Comparison of ENCODE assay signal across 9 cellular contexts in genomic region chr7:30445770-30446169, GRCh38. TPM values are rescaled to one million over a fixed set of nuclear protein-coding genes. Genes with fewer than 3 reads are reported as not detected.
DNase-seq lines count a peak whose midpoint lies in the region; ATAC-seq and TF ChIP-seq lines count a peak whose summit lies in the region.
"Had no signal": no experiment of that assay in that cellular context is flagged by ENCODE, and none has a peak within 500 bp of the region (broad histone marks: within the 10 kb centered on the region; RNA-seq: fewer than 3 reads in every experiment).

No MANE protein-coding gene starts in this region.

- TF ChIP-seq CTCF in Panc1 (IDR thresholded peaks at IDR 0.05) = no peak

- H3K27ac Mint-ChIP-seq in immature natural killer cell = peak overlapping the region; percentile 6 to 86 (median 50)

- BruUV-seq in Panc1 (replicated peaks; lab: Mats Ljungman, UMichigan) = no TSS peak

- peak overlapping the region; percentile 39 to 76 (median 56) for H3K4me2 ChIP-seq in BLaER1 treated with 17β-estradiol and CSF1 and Interleukin-3, amounts not matched to agents 10 nM and 100 nM

- DNase-seq in Panc1 (ENCODE audit: low read depth, low spot score) (no peak), immature natural killer cell (peak; percentile 71 to 80 (median 75)), NCI-H1930 (lab: John Stamatoyannopoulos, UW) (no peak)
- DNase-seq in activated naive CD4-positive, alpha-beta T cell (lab: John Stamatoyannopoulos, UW) = peak in 3 of 4 experiments; percentile 12 to 62 (median 30)
- peak; percentile 38 for DNase-seq in stimulated activated CD8-positive, alpha-beta memory T cell treated with anti-CD3 and anti-CD28 coated beads, Interleukin-12 subunit alpha, Interleukin-12 subunit beta, amount 100 ng/mL, for 24 hours (ENCODE audit: extremely low read depth)

- peaks cover under 1 to 45% (median 24%) of the 10 kb centered on the region in 11 experiments; a peak in 19 of 22 replicates for H3K36me3 ChIP-seq in BLaER1 treated with 17β-estradiol and CSF1 and Interleukin-3, amounts not matched to agents 10 nM and 100 nM
- H3K36me3 ChIP-seq in Panc1 (ENCODE audit: control insufficient read depth, insufficient read depth, low read length) = no peaks in the 10 kb centered on the region

- H3K36me3 Mint-ChIP-seq in immature natural killer cell = peaks cover 6 to 8% (median 7%) of the 10 kb centered on the region in 3 donors

- intact Hi-C loops in Panc1 (cut with micrococcal nuclease; ENCODE audit: unreplicated experiment) = no loop called here

- peak overlapping the region in 9 of 11 experiments; percentile 22 to 71 (median 66); a peak in 17 of 22 replicates for H3K27ac ChIP-seq in BLaER1 treated with 17β-estradiol and CSF1 and Interleukin-3, amounts not matched to agents 10 nM and 100 nM
- no peak overlapping the region for H3K27ac ChIP-seq in Panc1 (ENCODE audit: low read length)

- peaks cover 7 to 17% of the 10 kb centered on the region in 2 donors for H3K4me1 Mint-ChIP-seq in immature natural killer cell

- POLR2A ChIA-PET in Panc1 (lab: Charles Lee) = interaction anchor here (0.6 kb wide), 1 partner anchor 82 kb away, joined by 3 read pairs; no protein-coding TSS in a partner anchor

- H3K9me3 Mint-ChIP-seq in immature natural killer cell = no peaks in the 10 kb centered on the region

- ATAC-seq in GM19372 (IDR thresholded peaks at IDR 0.05; ENCODE audit: low read depth, unreplicated experiment) (peak; percentile 98), HG03432 (IDR thresholded peaks at IDR 0.05; ENCODE audit: unreplicated experiment) (peak; percentile 99), Panc1 (peak; percentile 39; the same call in 1 of the 2 replicates)
- ATAC-seq: HCT116 had no signal

- H3K4me3 Mint-ChIP-seq in immature natural killer cell = peak overlapping the region in 2 of 5 donors; percentile 6 to 28

- no peaks in the 10 kb centered on the region for H3K27me3 ChIP-seq in BLaER1 treated with 17β-estradiol and CSF1 and Interleukin-3, amounts not matched to agents 10 nM and 100 nM
- no peaks in the 10 kb centered on the region for H3K27me3 ChIP-seq in Panc1 (ENCODE audit: control insufficient read depth, insufficient read depth, low read length)

- no peaks in the 10 kb centered on the region; a peak in 1 of 22 replicates for H3K9me3 ChIP-seq in BLaER1 treated with 17β-estradiol and CSF1 and Interleukin-3, amounts not matched to agents 10 nM and 100 nM (replicated peaks in 1 of 11)
- H3K9me3 ChIP-seq in Panc1 (ENCODE audit: control insufficient read depth, insufficient read depth, low read depth, low read length) = no peaks in the 10 kb centered on the region

- peak overlapping the region in 7 of 11 experiments; percentile 10 to 62 (median 29); a peak in 5 of 22 replicates for H3K9ac ChIP-seq in BLaER1 treated with 17β-estradiol and CSF1 and Interleukin-3, amounts not matched to agents 10 nM and 100 nM

- peaks cover 0 to 2% (median 0%) of the 10 kb centered on the region in 3 donors for H3K27me3 Mint-ChIP-seq in immature natural killer cell (ENCODE audit: low read depth in 3 of 3)

- no peak overlapping the region for H3K4me3 ChIP-seq in BLaER1 treated with 17β-estradiol and CSF1 and Interleukin-3, amounts not matched to agents 10 nM and 100 nM
- H3K4me3 ChIP-seq in Panc1 (ENCODE audit: low read depth in 2 of 2, low read length in 2 of 2) = no peak overlapping the region

- CTCF ChIA-PET in Panc1 (lab: Charles Lee) = interaction anchor here (0.5 kb wide), 1 partner anchor 89 kb away, joined by 4 read pairs; no protein-coding TSS in a partner anchor

- no peaks in the 10 kb centered on the region for H4K20me1 ChIP-seq in BLaER1 treated with 17β-estradiol and CSF1 and Interleukin-3, amounts not matched to agents 10 nM and 100 nM

- in situ Hi-C loops in Panc1 (cut with HindIII; ENCODE audit: low pct_unique_long_range_greater_than_20kb, low sequenced_read_pairs) = no loop called here

- peaks cover 12 to 28% (median 19%) of the 10 kb centered on the region in 10 experiments for H3K4me1 ChIP-seq in BLaER1 treated with 17β-estradiol and CSF1 and Interleukin-3, amounts not matched to agents 10 nM and 100 nM
- no peaks in the 10 kb centered on the region for H3K4me1 ChIP-seq in Panc1 (ENCODE audit: control insufficient read depth, insufficient read depth, low read length)

RNA-seq across cellular contexts. Expression of gene NOD1, which starts 32.8 kb away (rescaled TPM):
- total RNA-seq in Panc1 (2021; ENCODE audit: unreplicated experiment) = 8.1 TPM
- 3.8 TPM for polyA plus RNA-seq in Panc1 (2012; ENCODE audit: insufficient read length)
- polyA plus RNA-seq in immature natural killer cell = 1 to 10 TPM; 5.7 to 9.9 (median 7.4) TPM

RNA-seq across cellular contexts. Expression of gene GGCT, which starts 58.9 kb away (rescaled TPM):
- total RNA-seq in Panc1 (2021; ENCODE audit: unreplicated experiment) = 52.2 TPM
- 29.6 TPM for polyA plus RNA-seq in Panc1 (2012; ENCODE audit: insufficient read length)
- polyA plus RNA-seq in immature natural killer cell = 10 to 100 TPM; 20.3 to 27.2 (median 25.3) TPM

Comparison
In these comparisons a context has a peak if more than half of its experiments do, and no peak if none do; other contexts are left out.
1. ATAC-seq: peak in every context shown above with its lines; median percentile 99 in HG03432; 98 in GM19372; 39 in Panc1.
2. DNase-seq: peak in activated naive CD4-positive, alpha-beta T cell (3 of 4), immature natural killer cell (3 of 3) and stimulated activated CD8-positive, alpha-beta memory T cell treated with anti-CD3 and anti-CD28 coated beads, Interleukin-12 subunit alpha, Interleukin-12 subunit beta, amount 100 ng/mL, for 24 hours (single experiment); none in Panc1 (single experiment) and NCI-H1930 (0 of 2).